20 cellular contexts compared by ENCODE assay signal in genomic region chr14:85987292-85987691, GRCh38.
DNase-seq lines count a peak whose midpoint lies in the region; FAIRE-seq and TF ChIP-seq lines count a peak whose summit lies in the region.
"Had no signal": no experiment of that assay in that cellular context is flagged by ENCODE, and none has a peak within 500 bp of the region (broad histone marks: within the 10 kb centered on the region; RNA-seq: fewer than 3 reads in every experiment).

No MANE protein-coding gene starts in this region.

- no peaks in the 10 kb centered on the region for H3K4me1 ChIP-seq in A673 (ENCODE audit: insufficient read depth, low read length, poor library complexity, severe bottlenecking)
- no peaks in the 10 kb centered on the region for H3K4me1 ChIP-seq in H1 (replicated peaks in 1 of 4; ENCODE audit: control insufficient read depth in 3 of 4, insufficient read depth in 4 of 4, low read length in 3 of 4)
- H3K4me1 ChIP-seq in mesendoderm (ENCODE audit: control insufficient read depth, low read depth, low read length), result no peaks in the 10 kb centered on the region
- H3K4me1 ChIP-seq: BLaER1 treated with 17β-estradiol and CSF1 and Interleukin-3, amounts not matched to agents 10 nM and 100 nM had no signal

- H3K9me3 Mint-ChIP-seq in mesothelial cell of epicardium, result peaks cover 5% of the 10 kb centered on the region

- H3K23me2 ChIP-seq in H1 (ENCODE audit: low read depth, low read length), result no peaks in the 10 kb centered on the region

- TF ChIP-seq CTCF in A673 (conservative IDR thresholded peaks at IDR 0.05; ENCODE audit: low read depth, low read length) (peak; percentile 58), LNCaP clone FGC (IDR thresholded peaks at IDR 0.05; ENCODE audit: control insufficient read depth, extremely low read depth, insufficient read depth) (peak; percentile 41), H1 (IDR thresholded peaks at IDR 0.05; ENCODE audit: control extremely low read depth in 1 of 3, insufficient read depth in 1 of 3, low read depth in 1 of 3, low read length in 3 of 3) (peak in 1 of 3 experiments; percentile 13; a peak in 1 of 4 replicates), mesothelial cell of epicardium (IDR thresholded peaks at IDR 0.05; ENCODE audit: unreplicated experiment) (no peak)

- H3K9ac ChIP-seq in H1 (replicated peaks in 1 of 4; ENCODE audit: extremely low read depth in 1 of 4, low read depth in 3 of 4, low read length in 3 of 4) (no peak overlapping the region), mesendoderm (ENCODE audit: low read length) (no peak overlapping the region)
- H3K9ac ChIP-seq: BLaER1 treated with 17β-estradiol and CSF1 and Interleukin-3, amounts not matched to agents 10 nM and 100 nM had no signal

- H4K91ac ChIP-seq in H1 (replicated peaks; ENCODE audit: insufficient read length, low read length), result no peak overlapping the region

- H2AK5ac ChIP-seq in H1 (ENCODE audit: low read depth, low read length) (no peak overlapping the region), mesendoderm (ENCODE audit: low read length) (no peak overlapping the region)

- H2BK15ac ChIP-seq in H1 (ENCODE audit: low read length) (no peak overlapping the region), mesendoderm (replicated peaks; ENCODE audit: low read depth) (no peak overlapping the region)

- H3K36me3 ChIP-seq in A673 (ENCODE audit: insufficient read depth, low read length, poor library complexity, severe bottlenecking) (no peaks in the 10 kb centered on the region), H1 (ENCODE audit: control insufficient read depth in 2 of 4, insufficient read depth in 4 of 4, low read length in 3 of 4) (no peaks in the 10 kb centered on the region), mesendoderm (ENCODE audit: control insufficient read depth, insufficient read depth, low read length) (no peaks in the 10 kb centered on the region)
- H3K36me3 ChIP-seq: BLaER1 treated with 17β-estradiol and CSF1 and Interleukin-3, amounts not matched to agents 10 nM and 100 nM had no signal

- peaks cover 4% of the 10 kb centered on the region for H3K4me1 Mint-ChIP-seq in mesothelial cell of epicardium
- H3K4me1 Mint-ChIP-seq: B cell had no signal

- H3K9me3 ChIP-seq in A673 (ENCODE audit: low read depth, low read length, poor library complexity, severe bottlenecking) (no peaks in the 10 kb centered on the region), H1 (ENCODE audit: insufficient read depth in 2 of 2, low read depth in 1 of 2, low read length in 1 of 2) (no peaks in the 10 kb centered on the region)
- H3K9me3 ChIP-seq: BLaER1 treated with 17β-estradiol and CSF1 and Interleukin-3, amounts not matched to agents 10 nM and 100 nM had no signal

- no peaks in the 10 kb centered on the region for H3K27me3 ChIP-seq in A673 (replicated peaks; ENCODE audit: insufficient read depth, low read depth, low read length, poor library complexity)
- no peaks in the 10 kb centered on the region for H3K27me3 ChIP-seq in H1 (replicated peaks in 1 of 4; ENCODE audit: control insufficient read depth in 3 of 4, extremely low read depth in 1 of 4, insufficient read depth in 3 of 4, low read length in 3 of 4)
- H3K27me3 ChIP-seq in mesendoderm (ENCODE audit: insufficient read depth, low read length, poor library complexity), result no peaks in the 10 kb centered on the region
- H3K27me3 ChIP-seq: BLaER1 treated with 17β-estradiol and CSF1 and Interleukin-3, amounts not matched to agents 10 nM and 100 nM had no signal

- no peak overlapping the region for H3K23ac ChIP-seq in H1 (ENCODE audit: insufficient read length)
- H3K23ac ChIP-seq in mesendoderm (ENCODE audit: low read length), result no peak overlapping the region

- intact Hi-C loops in A673 (cut with micrococcal nuclease; ENCODE audit: unreplicated experiment) (no loop called here), cardiac septum (cut with DNase I) (no loop called here)

- no peaks in the 10 kb centered on the region for H4K20me1 ChIP-seq in H1 (replicated peaks in 1 of 2; ENCODE audit: control insufficient read depth in 1 of 2, insufficient read depth in 2 of 2, low read length in 2 of 2)
- H4K20me1 ChIP-seq: BLaER1 treated with 17β-estradiol and CSF1 and Interleukin-3, amounts not matched to agents 10 nM and 100 nM had no signal

- 73% methylated on average over 1 of the region's 1 CpG; no CpG with 5 or more reads in 1 of the 2 experiments for WGBS in H1 (ENCODE audit: extremely low coverage in 1 of 2, insufficient coverage in 1 of 2, insufficient read length in 1 of 2, insufficient replicate concordance in 2 of 2, low coverage in 1 of 2, low lambda C conversion rate in 2 of 2, missing lambda C conversion rate in 1 of 2), 2 experiments
- WGBS in mesendoderm (ENCODE audit: extremely low coverage, insufficient coverage, low lambda C conversion rate), result no CpG with 5 or more reads among the region's 1 CpG

- no peak overlapping the region for H3K18ac ChIP-seq in H1 (ENCODE audit: extremely low read depth, low read length)
- no peak overlapping the region for H3K18ac ChIP-seq in mesendoderm (ENCODE audit: low read length)

- H3K14ac ChIP-seq in H1 (ENCODE audit: insufficient read length), result no peak overlapping the region

- H3K4me2 ChIP-seq in H1 (ENCODE audit: insufficient read depth in 1 of 2, low read depth in 2 of 2, low read length in 2 of 2), result no peak overlapping the region
- no peak overlapping the region for H3K4me2 ChIP-seq in mesendoderm (ENCODE audit: low read length)
- H3K4me2 ChIP-seq: BLaER1 treated with 17β-estradiol and CSF1 and Interleukin-3, amounts not matched to agents 10 nM and 100 nM had no signal

- no peak overlapping the region for H3K4me3 Mint-ChIP-seq in mesothelial cell of epicardium
- H3K4me3 Mint-ChIP-seq: B cell; CD8-positive, alpha-beta memory T cell had no signal

- CTCF ChIA-PET in A673 (lab: Charles Lee), result no interaction called here
- CTCF ChIA-PET in H1 (lab: Charles Lee; ENCODE audit: partially characterized antibody), result no interaction called here

- FAIRE-seq in H1 (lab: Jason Lieb, UNC), result no peak
- FAIRE-seq: GM12878, H54 had no signal

- H2BK12ac ChIP-seq in H1 (ENCODE audit: low read depth, low read length), result no peak overlapping the region

- DNase-seq in A673 (ENCODE audit: low spot score) (peak; percentile 22), LNCaP clone FGC (ENCODE audit: low read depth) (peak; percentile 1), H1 (ENCODE audit: low read depth in 1 of 2, low spot score in 2 of 2) (no peak), mesendoderm (peak; percentile 3), mesothelial cell of epicardium (ENCODE audit: low spot score in 2 of 2, unreplicated experiment in 2 of 2) (no peak), T-helper 2 cell (no peak), cardiac septum (ENCODE audit: low spot score) (no peak)
- DNase-seq: 8988T; CD8-positive, alpha-beta memory T cell; COR-L47; DMS 273 treated with DMSO at 0.1 percent for 48 hours; DMS53; DND-41; EL; HCEC 1CT had no signal

- H3K27ac ChIP-seq in A673 (ENCODE audit: low read depth, low read length, poor library complexity, severe bottlenecking) (no peak overlapping the region), H1 (ENCODE audit: low read depth, low read length) (no peak overlapping the region), mesendoderm (ENCODE audit: low read depth, low read length) (no peak overlapping the region)
- H3K27ac ChIP-seq: BLaER1 treated with 17β-estradiol and CSF1 and Interleukin-3, amounts not matched to agents 10 nM and 100 nM; HL-60 had no signal

- no peaks in the 10 kb centered on the region for H3K36me3 Mint-ChIP-seq in mesothelial cell of epicardium

- H2BK5ac ChIP-seq in H1 (ENCODE audit: low read depth, low read length), result no peak overlapping the region
- H2BK5ac ChIP-seq in mesendoderm (ENCODE audit: low read length), result no peak overlapping the region

- H2BK20ac ChIP-seq in H1 (ENCODE audit: low read length), result no peak overlapping the region

- peak; percentile 27 to 43; a peak in 2 of 4 replicates for TF ChIP-seq RAD21 in H1 (IDR thresholded peaks at IDR 0.05 in 1 of 2, conservative IDR thresholded peaks at IDR 0.05 in 1 of 2; ENCODE audit: low read depth in 2 of 2, low read length in 2 of 2)

- H3K4ac ChIP-seq in H1 (replicated peaks; ENCODE audit: insufficient read length, low read depth, low read length) (no peak overlapping the region), mesendoderm (ENCODE audit: low read depth, low read length) (no peak overlapping the region)

- H4K5ac ChIP-seq in H1 (ENCODE audit: insufficient read length, low read depth, low read length) (no peak overlapping the region), mesendoderm (ENCODE audit: low read length) (no peak overlapping the region)

- H3K27me3 Mint-ChIP-seq in mesothelial cell of epicardium (ENCODE audit: low read depth), result peaks cover 7% of the 10 kb centered on the region
- H3K27me3 Mint-ChIP-seq: B cell; CD8-positive, alpha-beta memory T cell had no signal

- H3K79me2 ChIP-seq in H1 (ENCODE audit: control insufficient read depth in 1 of 2, insufficient read depth in 2 of 2, low read length in 2 of 2) (no peaks in the 10 kb centered on the region), mesendoderm (ENCODE audit: control insufficient read depth, insufficient read depth, low read length) (no peaks in the 10 kb centered on the region)

- no TSS peak for BruUV-seq in A673 (replicated peaks; lab: Mats Ljungman, UMichigan)

- H3K79me1 ChIP-seq in H1 (ENCODE audit: low read depth, low read length) (no peaks in the 10 kb centered on the region), mesendoderm (ENCODE audit: low read length) (no peaks in the 10 kb centered on the region)

- POLR2A ChIA-PET in A673 (lab: Charles Lee; ENCODE audit: low non-redundant PET), result no interaction called here
- POLR2A ChIA-PET in H1 (lab: Charles Lee; ENCODE audit: partially characterized antibody), result no interaction called here

- no peak for TF ChIP-seq POLR2A in H1 (IDR thresholded peaks at IDR 0.05; ENCODE audit: control extremely low read depth in 1 of 2, low read depth in 2 of 2, low read length in 2 of 2)

- TF ChIP-seq EP300 in H1 (IDR thresholded peaks at IDR 0.05; ENCODE audit: borderline replicate concordance in 1 of 2, low read depth in 2 of 2, low read length in 2 of 2), result no peak

- no peak overlapping the region for H2AFZ ChIP-seq in H1 (ENCODE audit: low read length)

- H3K4me3 ChIP-seq in A673 (ENCODE audit: low read depth, low read length, poor library complexity, severe bottlenecking), result no peak overlapping the region
- H3K4me3 ChIP-seq in LNCaP clone FGC (ENCODE audit: low read depth, low read length), result no peak overlapping the region
- H3K4me3 ChIP-seq in H1 (ENCODE audit: extremely low read depth in 1 of 4, insufficient read depth in 2 of 4, low read depth in 3 of 4, low read length in 4 of 4), result no peak overlapping the region
- no peak overlapping the region for H3K4me3 ChIP-seq in mesendoderm (ENCODE audit: low read length)
- H3K4me3 ChIP-seq: BLaER1 treated with 17β-estradiol and CSF1 and Interleukin-3, amounts not matched to agents 10 nM and 100 nM; GM12878 had no signal

- H4K8ac ChIP-seq in H1 (ENCODE audit: extremely low read depth, insufficient read depth, low read length) (no peak overlapping the region), mesendoderm (ENCODE audit: low read depth, low read length) (no peak overlapping the region)

- no peak overlapping the region for H3K27ac Mint-ChIP-seq in mesothelial cell of epicardium
- H3K27ac Mint-ChIP-seq: B cell had no signal

- H3K56ac ChIP-seq in H1 (replicated peaks; ENCODE audit: insufficient read length, low read depth, low read length), result no peak overlapping the region
- H3K56ac ChIP-seq in mesendoderm (ENCODE audit: low read length), result no peak overlapping the region

- H2BK120ac ChIP-seq in H1 (replicated peaks; ENCODE audit: low read depth, low read length) (no peak overlapping the region), mesendoderm (ENCODE audit: low read depth, low read length) (no peak overlapping the region)

Comparison
In these comparisons a context has a peak if more than half of its experiments do, and no peak if none do; other contexts are left out.
1. DNase-seq: peak in A673 (single experiment), LNCaP clone FGC (single experiment) and mesendoderm (single experiment); none in H1 (0 of 2), mesothelial cell of epicardium (0 of 2), T-helper 2 cell (0 of 5) and cardiac septum (single experiment).